8 cellular contexts compared by ENCODE assay signal in genomic region chr22:41831828-41832552, GRCh38. TPM values are rescaled to one million over a fixed set of nuclear protein-coding genes. Genes with fewer than 3 reads are reported as not detected.
DNase-seq lines count a peak whose midpoint lies in the region; TF ChIP-seq lines count a peak whose summit lies in the region.

No MANE protein-coding gene starts in this region.

- peak overlapping the region; percentile 99 for H3K27ac Mint-ChIP-seq in activated CD4-positive, alpha-beta T cell treated with anti-CD3 and anti-CD28 coated beads, Interleukin-2, amount 10 ng/mL, durations not matched to agents 24 days and 14 days
- peak overlapping the region; percentile 98 for H3K27ac Mint-ChIP-seq in progenitor cell of endocrine pancreas

- peaks cover 59% of the 10 kb centered on the region for H3K36me3 Mint-ChIP-seq in activated CD4-positive, alpha-beta T cell treated with anti-CD3 and anti-CD28 coated beads, Interleukin-2, amount 10 ng/mL, durations not matched to agents 24 days and 14 days (ENCODE audit: low read depth)
- peaks cover 12% of the 10 kb centered on the region for H3K36me3 Mint-ChIP-seq in progenitor cell of endocrine pancreas (ENCODE audit: insufficient read depth)

- H3K9me3 ChIP-seq in Peyer's patch (no peaks in the 10 kb centered on the region), esophagus muscularis mucosa (no peaks in the 10 kb centered on the region)

- peaks cover 8% of the 10 kb centered on the region for H3K9me3 Mint-ChIP-seq in activated CD4-positive, alpha-beta T cell treated with anti-CD3 and anti-CD28 coated beads, Interleukin-2, amount 10 ng/mL, durations not matched to agents 24 days and 14 days
- no peaks in the 10 kb centered on the region for H3K9me3 Mint-ChIP-seq in progenitor cell of endocrine pancreas (ENCODE audit: low read depth)

- intact Hi-C loops in activated CD4-positive, alpha-beta T cell treated with anti-CD3 and anti-CD28 coated beads, Interleukin-2, amount 10 ng/mL, durations not matched to agents 24 days and 14 days (cut with micrococcal nuclease), result loop anchor here (1.0 to 10.0 kb wide), 4 partner anchors 25 to 243 kb away; partner anchors contain the start of genes NAGA, PHETA2 and SMDT1
- intact Hi-C loops in esophagus muscularis mucosa (cut with DNase I), result loop anchor here (10.0 kb wide), 1 partner anchor 137 kb away; the partner anchor contains the start of gene MEI1

- 34% methylated on average over 5 of the region's 17 CpGs for whole genome bisulfite sequencing in esophagus muscularis mucosa

- TF ChIP-seq CTCF in Peyer's patch (IDR thresholded peaks at IDR 0.05) (no peak), esophagus muscularis mucosa (IDR thresholded peaks at IDR 0.05) (no peak), progenitor cell of endocrine pancreas (IDR thresholded peaks at IDR 0.05; ENCODE audit: unreplicated experiment) (no peak)

- peak overlapping the region; percentile 66 to 96 (median 86) for H3K4me3 ChIP-seq in Peyer's patch
- peak overlapping the region; percentile 87 to 97 (median 90) for H3K4me3 ChIP-seq in esophagus muscularis mucosa

- no peak for TF ChIP-seq EP300 in esophagus muscularis mucosa (IDR thresholded peaks at IDR 0.05)

- peaks cover 57% of the 10 kb centered on the region for H3K4me1 Mint-ChIP-seq in activated CD4-positive, alpha-beta T cell treated with anti-CD3 and anti-CD28 coated beads, Interleukin-2, amount 10 ng/mL, durations not matched to agents 24 days and 14 days
- H3K4me1 Mint-ChIP-seq in progenitor cell of endocrine pancreas (ENCODE audit: low read depth), result peaks cover 24% of the 10 kb centered on the region

- peaks cover 0 to 32% (median 0%) of the 10 kb centered on the region in 4 donors for H3K4me1 ChIP-seq in Peyer's patch
- H3K4me1 ChIP-seq in esophagus muscularis mucosa, result peaks cover 12 to 47% (median 30%) of the 10 kb centered on the region in 4 donors

- H3K27me3 ChIP-seq in Peyer's patch (no peaks in the 10 kb centered on the region), esophagus muscularis mucosa (no peaks in the 10 kb centered on the region)

- H3K36me3 ChIP-seq in Peyer's patch, result peaks cover 0 to 12% (median 0%) of the 10 kb centered on the region in 3 donors
- peaks cover 4 to 16% (median 11%) of the 10 kb centered on the region in 4 donors for H3K36me3 ChIP-seq in esophagus muscularis mucosa

- DNase-seq in activated CD4-positive, alpha-beta T cell treated with anti-CD3 and anti-CD28 coated beads, Interleukin-2, amount 10 ng/mL, durations not matched to agents 24 days and 14 days, result no peak
- no peak for DNase-seq in activated CD4-positive, alpha-beta T cell treated with anti-CD3 and anti-CD28 coated beads, Interleukin-2, amount 50 U/mL, for 48 hours
- DNase-seq in Peyer's patch, result no peak
- no peak for DNase-seq in esophagus muscularis mucosa (ENCODE audit: extremely low spot score)
- no peak for DNase-seq in progenitor cell of endocrine pancreas (ENCODE audit: low spot score, unreplicated experiment)
- DNase-seq in germinal center (ENCODE audit: low spot score), result no peak
- DNase-seq in NCI-H774 (lab: John Stamatoyannopoulos, UW), result no peak
- DNase-seq in GM19238 (ENCODE audit: insufficient read length, low spot score), result no peak

- TF ChIP-seq POLR2A in Peyer's patch (IDR thresholded peaks at IDR 0.05) (no peak), esophagus muscularis mucosa (IDR thresholded peaks at IDR 0.05; ENCODE audit: low read depth) (no peak)

- peak overlapping the region; percentile 99 for H3K4me3 Mint-ChIP-seq in activated CD4-positive, alpha-beta T cell treated with anti-CD3 and anti-CD28 coated beads, Interleukin-2, amount 10 ng/mL, durations not matched to agents 24 days and 14 days
- peak overlapping the region; percentile 85 for H3K4me3 Mint-ChIP-seq in progenitor cell of endocrine pancreas (ENCODE audit: low read depth)

- H3K27me3 Mint-ChIP-seq in activated CD4-positive, alpha-beta T cell treated with anti-CD3 and anti-CD28 coated beads, Interleukin-2, amount 10 ng/mL, durations not matched to agents 24 days and 14 days, result peaks cover 2% of the 10 kb centered on the region
- H3K27me3 Mint-ChIP-seq in progenitor cell of endocrine pancreas, result no peaks in the 10 kb centered on the region

- peak overlapping the region; percentile 91 to 97 (median 96) for H3K27ac ChIP-seq in Peyer's patch
- H3K27ac ChIP-seq in esophagus muscularis mucosa (replicated peaks in 1 of 4), result peak overlapping the region; percentile 92 to 97 (median 94)

RNA-seq across cellular contexts. Expression of gene SREBF2, which starts 0.9 kb away (rescaled TPM):
- total RNA-seq in activated CD4-positive, alpha-beta T cell treated with anti-CD3 and anti-CD28 coated beads, Interleukin-2, amount 10 ng/mL, durations not matched to agents 24 days and 14 days, result 209 and 218 TPM in 2 replicates
- total RNA-seq in Peyer's patch, result 100 to 1,000 TPM in 3 of 4 donors, 10 to 100 TPM in 1; 66.0 to 221 (median 144) TPM
- total RNA-seq in esophagus muscularis mucosa, result 10 to 100 TPM; 56.4 to 97.7 (median 57.2) TPM
- 154 and 156 TPM in 2 replicates for total RNA-seq in progenitor cell of endocrine pancreas

RNA-seq across cellular contexts. Expression of gene CCDC134, which starts 31.5 kb away (rescaled TPM):
- 19.7 TPM in 2 replicates for total RNA-seq in activated CD4-positive, alpha-beta T cell treated with anti-CD3 and anti-CD28 coated beads, Interleukin-2, amount 10 ng/mL, durations not matched to agents 24 days and 14 days
- total RNA-seq in Peyer's patch (10 to 100 TPM in 2 of 4 donors, 1 to 10 TPM in 2; 8.1 to 20.6 (median 10.2) TPM), esophagus muscularis mucosa (10 to 100 TPM in 1 of 4 donors, 1 to 10 TPM in 3; 7.0 to 10.8 (median 8.7) TPM), progenitor cell of endocrine pancreas (23.3 and 24.2 TPM in 2 replicates)
